In genomic region chr14:64387232-64387737, GRCh38 we compare ENCODE assay signal across 8 cellular contexts. TPM values are rescaled to one million over a fixed set of nuclear protein-coding genes. Genes with fewer than 3 reads are reported as not detected.
DNase-seq lines count a peak whose midpoint lies in the region; ATAC-seq and TF ChIP-seq lines count a peak whose summit lies in the region.

No MANE protein-coding gene starts in this region.

- peaks cover 6% of the 10 kb centered on the region; the same call in 1 of the 2 replicates for H3K36me3 ChIP-seq in HUES48 (ENCODE audit: control insufficient read depth, insufficient read depth, low read length)
- peaks cover 25% of the 10 kb centered on the region for H3K36me3 ChIP-seq in WERI-Rb-1
- H3K36me3 ChIP-seq in osteoblast (ENCODE audit: insufficient read depth, low read length) = peaks cover 5% of the 10 kb centered on the region

- peak overlapping the region; percentile 91 for H3K9ac ChIP-seq in HUES48 (ENCODE audit: low read depth, low read length)

- no peak for TF ChIP-seq CTCF in WERI-Rb-1 (IDR thresholded peaks at IDR 0.05; ENCODE audit: low read depth, low read length)
- no peak for TF ChIP-seq CTCF in fibroblast of villous mesenchyme (IDR thresholded peaks at IDR 0.05; ENCODE audit: insufficient read depth, low read depth, low read length)
- no peak for TF ChIP-seq CTCF in osteoblast (IDR thresholded peaks at IDR 0.05; ENCODE audit: extremely low read depth, low read depth, low read length)

- H3K4me3 ChIP-seq in HUES48 (ENCODE audit: low read depth, low read length) = peak overlapping the region; percentile 77
- H3K4me3 ChIP-seq in WERI-Rb-1 (ENCODE audit: low read depth, low read length) = peak overlapping the region; percentile 83
- H3K4me3 ChIP-seq in fibroblast of villous mesenchyme (ENCODE audit: low read depth, low read length) = peak overlapping the region; percentile 79
- peak overlapping the region; percentile 78 for H3K4me3 ChIP-seq in osteoblast (ENCODE audit: insufficient read depth, low read length)

- H3K27me3 ChIP-seq in HUES48 (ENCODE audit: control insufficient read depth, insufficient read depth, low read length) = no peaks in the 10 kb centered on the region
- no peaks in the 10 kb centered on the region for H3K27me3 ChIP-seq in WERI-Rb-1 (ENCODE audit: insufficient read depth, low read depth, severe bottlenecking)
- H3K27me3 ChIP-seq in osteoblast (ENCODE audit: insufficient read depth, low read length) = no peaks in the 10 kb centered on the region

- H4K20me1 ChIP-seq in osteoblast (ENCODE audit: insufficient read depth, low read length) = no peaks in the 10 kb centered on the region

- H3K4me1 ChIP-seq in HUES48 (ENCODE audit: control insufficient read depth, insufficient read depth, low read length) (peaks cover 11% of the 10 kb centered on the region), osteoblast (ENCODE audit: insufficient read depth, low read length) (no peaks in the 10 kb centered on the region)

- peak overlapping the region; percentile 94 for H3K4me2 ChIP-seq in osteoblast (ENCODE audit: insufficient read depth, low read length)

- peak overlapping the region; percentile 96 for H3K27ac ChIP-seq in HUES48 (ENCODE audit: low read depth, low read length)
- peak overlapping the region; percentile 91 for H3K27ac ChIP-seq in WERI-Rb-1
- peak overlapping the region; percentile 74 for H3K27ac ChIP-seq in osteoblast (ENCODE audit: low read depth, low read length)

- no peaks in the 10 kb centered on the region for H3K9me3 ChIP-seq in HUES48 (ENCODE audit: control insufficient read depth, insufficient read depth, low read length)
- H3K9me3 ChIP-seq in WERI-Rb-1 (ENCODE audit: severe bottlenecking) = no peaks in the 10 kb centered on the region
- no peaks in the 10 kb centered on the region for H3K9me3 ChIP-seq in osteoblast (ENCODE audit: low read depth, low read length)

- H2AFZ ChIP-seq in osteoblast (ENCODE audit: low read length) = peak overlapping the region; percentile 97

- peak; percentile 32 for DNase-seq in AG08395 (ENCODE audit: low spot score)
- DNase-seq in WERI-Rb-1 = no peak
- peak; percentile 40 for DNase-seq in fibroblast of villous mesenchyme (ENCODE audit: low read depth)
- peak; percentile 54 for DNase-seq in osteoblast (ENCODE audit: insufficient read length, low spot score, missing footprints)
- no peak for DNase-seq in GF-D8 (lab: John Stamatoyannopoulos, UW)

- ATAC-seq in GM18511 (IDR thresholded peaks at IDR 0.05; ENCODE audit: unreplicated experiment) = peak; percentile 41
- ATAC-seq in HG02884 (IDR thresholded peaks at IDR 0.05; ENCODE audit: unreplicated experiment) = no peak

- peaks cover 40% of the 10 kb centered on the region for H3K79me2 ChIP-seq in osteoblast (ENCODE audit: insufficient read depth, low read length)

RNA-seq across cellular contexts. Expression of gene MTHFD1, which starts 0.9 kb away (rescaled TPM):
- total RNA-seq in fibroblast of villous mesenchyme = 30.9 and 53.1 TPM in 2 replicates
- 28.2 and 33.6 TPM in 2 replicates for total RNA-seq in osteoblast

Comparison
In these comparisons a context has a peak if more than half of its experiments do, and no peak if none do; other contexts are left out.
1. DNase-seq: peak in AG08395 (single experiment), fibroblast of villous mesenchyme (single experiment) and osteoblast (single experiment); none in WERI-Rb-1 (single experiment) and GF-D8 (single experiment).
2. Peak in every context shown above with its lines, with median percentiles within 50 percentile points of each other: H3K27ac ChIP-seq and H3K4me3 ChIP-seq.